In the genomic region with DNA sequence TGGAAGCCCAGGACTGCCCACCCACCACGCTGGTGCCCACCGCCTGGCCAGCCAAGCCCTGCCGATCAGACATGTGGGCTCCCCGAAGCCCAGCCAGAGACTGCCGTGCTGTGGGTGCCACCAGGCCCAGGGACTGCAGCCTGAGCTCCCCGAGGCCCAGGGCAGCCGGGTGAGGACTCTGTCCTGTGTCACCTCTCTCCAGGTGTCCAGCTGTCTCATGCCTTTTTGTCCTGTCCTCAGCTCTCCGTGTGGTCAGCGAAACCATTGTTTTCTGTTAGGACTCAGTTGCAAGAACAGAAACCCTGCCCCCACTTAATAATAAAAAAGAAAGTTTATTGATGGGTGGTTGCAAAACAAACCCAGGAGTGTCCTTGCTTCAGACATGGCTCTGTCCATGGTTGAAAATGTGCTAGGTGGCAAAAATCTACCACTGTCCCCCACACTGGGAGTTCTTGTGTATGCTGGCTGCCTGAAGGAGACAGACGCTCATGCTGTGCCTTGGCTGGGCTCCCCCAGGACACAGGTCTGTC, we compare ENCODE assay signal across 16 cellular contexts. TPM values are rescaled to one million over a fixed set of nuclear protein-coding genes. Genes with fewer than 3 reads are reported as not detected.
DNase-seq lines count a peak whose midpoint lies in the region; ATAC-seq, FAIRE-seq and TF ChIP-seq lines count a peak whose summit lies in the region.
"Had no signal": no experiment of that assay in that cellular context is flagged by ENCODE, and none has a peak within 500 bp of the region (broad histone marks: within the 10 kb centered on the region; RNA-seq: fewer than 3 reads in every experiment).

No MANE protein-coding gene starts in this region.

- TF ChIP-seq RAD21 in liver (IDR thresholded peaks at IDR 0.05), result no peak
- TF ChIP-seq RAD21 in HepG2 (CRISPR knock-in tag; IDR thresholded peaks at IDR 0.05), result no peak

- no peak overlapping the region for H2AFZ ChIP-seq in HepG2 (ENCODE audit: low read length)

- POLR2A ChIA-PET in HepG2 (lab: Yijun Ruan, JAX), result no interaction called here
- POLR2A ChIA-PET in naive thymus-derived CD8-positive, alpha-beta T cell (lab: Charles Lee), result interaction anchor here (1.0 to 12.5 kb wide), 6 partner anchors 10 to 65 kb away, joined by 3 to 154 read pairs (median 18); partner anchors contain the start of genes C19orf12 and PLEKHF1

- in situ Hi-C loops in HepG2 (cut with HindIII; ENCODE audit: extremely low pct_ligation_motif_present, low pct_unique_long_range_greater_than_20kb), result no loop called here

- 72% methylated on average over 10 of the region's 10 CpGs for WGBS in liver
- 100% methylated on average over 2 of the region's 10 CpGs for WGBS in HepG2 (ENCODE audit: low lambda C conversion rate)
- WGBS in urinary bladder, result 92% methylated on average over 10 of the region's 10 CpGs

- H3K4me1 ChIP-seq in liver (ENCODE audit: control insufficient read depth in 4 of 4, insufficient read depth in 4 of 4, low read length in 3 of 4), result peaks cover 43 to 84% (median 68%) of the 10 kb centered on the region in 4 donors
- H3K4me1 ChIP-seq in HepG2 (ENCODE audit: insufficient read depth, low read length), result peaks cover 35% of the 10 kb centered on the region
- H3K4me1 ChIP-seq in adipocyte (ENCODE audit: control insufficient read depth, insufficient read depth, low read length), result peaks cover 65% of the 10 kb centered on the region
- no peaks in the 10 kb centered on the region for H3K4me1 ChIP-seq in urinary bladder (ENCODE audit: insufficient read depth)

- no peaks in the 10 kb centered on the region for H3K9me3 Mint-ChIP-seq in naive thymus-derived CD8-positive, alpha-beta T cell
- H3K9me3 Mint-ChIP-seq: CD14-positive monocyte had no signal

- ATAC-seq in HepG2 (no peak), GM19455 (IDR thresholded peaks at IDR 0.05; ENCODE audit: unreplicated experiment) (no peak)
- ATAC-seq in naive thymus-derived CD8-positive, alpha-beta T cell, result no peak

- peak overlapping the region; percentile 61 to 92 (median 82) for H3K27ac Mint-ChIP-seq in naive thymus-derived CD8-positive, alpha-beta T cell
- H3K27ac Mint-ChIP-seq: CD14-positive monocyte had no signal

- H3K4me2 ChIP-seq in HepG2 (ENCODE audit: low read depth, low read length), result no peak overlapping the region

- no peak for TF ChIP-seq CTCF in liver (IDR thresholded peaks at IDR 0.05; ENCODE audit: low read depth, low read length, missing input control)
- no peak for TF ChIP-seq CTCF in HepG2 (CRISPR knock-in tag; IDR thresholded peaks at IDR 0.05)

- H3K36me3 ChIP-seq in liver (ENCODE audit: control insufficient read depth in 4 of 4, insufficient read depth in 3 of 4, low read depth in 1 of 4, low read length in 3 of 4) (peaks cover 2 to 14% (median 10%) of the 10 kb centered on the region in 4 donors), HepG2 (replicated peaks in 1 of 2; ENCODE audit: control insufficient read depth in 1 of 2, insufficient read depth in 2 of 2, low read length in 2 of 2) (peaks cover 0 to 12% of the 10 kb centered on the region in 2 experiments; a peak in 2 of 5 replicates), adipocyte (ENCODE audit: control insufficient read depth, insufficient read depth, low read length, severe bottlenecking) (peaks cover 35% of the 10 kb centered on the region), urinary bladder (ENCODE audit: insufficient read depth) (no peaks in the 10 kb centered on the region)

- no TSS peak for BruUV-seq in HepG2 (replicated peaks; lab: Mats Ljungman, UMichigan)

- H3K9ac ChIP-seq in liver (ENCODE audit: low read depth in 1 of 2, low read length in 2 of 2), result no peak overlapping the region
- H3K9ac ChIP-seq in HepG2 (ENCODE audit: insufficient read depth, low read depth, low read length), result no peak overlapping the region
- peak overlapping the region; percentile 1 for H3K9ac ChIP-seq in adipocyte (ENCODE audit: low read length)

- peaks cover 40 to 92% (median 84%) of the 10 kb centered on the region in 4 donors for H3K4me1 Mint-ChIP-seq in naive thymus-derived CD8-positive, alpha-beta T cell

- no peak for TF ChIP-seq POLR2A in HepG2 (IDR thresholded peaks at IDR 0.05; ENCODE audit: insufficient read depth in 1 of 2, low read depth in 2 of 2, low read length in 2 of 2)

- 0 out of 2 replicates have a peak, but pooled peaks cover 2% of the 10 kb centered on the region for H4K20me1 ChIP-seq in HepG2 (ENCODE audit: insufficient read depth, low read length)

- intact Hi-C loops in HepG2 (cut with micrococcal nuclease; ENCODE audit: unreplicated experiment), result no loop called here

- H3K4me3 Mint-ChIP-seq in naive thymus-derived CD8-positive, alpha-beta T cell, result peak overlapping the region in 6 of 10 donors; percentile 16 to 48 (median 20)
- H3K4me3 Mint-ChIP-seq: CD14-positive monocyte had no signal

- H3K4me3 ChIP-seq in liver (ENCODE audit: low read depth in 1 of 3, low read length in 3 of 3), result no peak overlapping the region
- no peak overlapping the region for H3K4me3 ChIP-seq in HepG2 (replicated peaks in 1 of 3; ENCODE audit: insufficient read depth in 1 of 3, low read depth in 2 of 3, low read length in 3 of 3)
- H3K4me3 ChIP-seq in adipocyte (ENCODE audit: low read length), result no peak overlapping the region
- H3K4me3 ChIP-seq in urinary bladder (ENCODE audit: low read depth, low read length), result no peak overlapping the region

- no peaks in the 10 kb centered on the region for H3K9me3 ChIP-seq in liver (ENCODE audit: control insufficient read depth in 4 of 4, low read length in 3 of 4)
- H3K9me3 ChIP-seq in HepG2 (ENCODE audit: low read length), result no peaks in the 10 kb centered on the region
- no peaks in the 10 kb centered on the region for H3K9me3 ChIP-seq in adipocyte (ENCODE audit: control insufficient read depth, low read length)

- no peak for TF ChIP-seq EP300 in HepG2 (IDR thresholded peaks at IDR 0.05; ENCODE audit: low read depth in 2 of 2, low read length in 2 of 2)
- TF ChIP-seq EP300 in HepG2 (CRISPR knock-in tag; IDR thresholded peaks at IDR 0.05; ENCODE audit: borderline replicate concordance), result no peak

- peak overlapping the region; percentile 52 to 55 for H3K27ac ChIP-seq in liver (ENCODE audit: low read depth in 1 of 2, low read length in 2 of 2)
- no peak overlapping the region for H3K27ac ChIP-seq in HepG2 (ENCODE audit: extremely low read length, insufficient read depth, low read length)
- peak overlapping the region; percentile 11 for H3K27ac ChIP-seq in urinary bladder (ENCODE audit: low read depth)

- CTCF ChIA-PET in HepG2 (lab: Yijun Ruan, JAX; ENCODE audit: low intra/inter-chr PET ratio, low total read pairs), result no interaction called here

- H3K36me3 Mint-ChIP-seq in naive thymus-derived CD8-positive, alpha-beta T cell, result peaks cover 0 to 25% (median 3%) of the 10 kb centered on the region in 3 donors

- H3K79me2 ChIP-seq in HepG2 (ENCODE audit: insufficient read depth, low read length), result no peaks in the 10 kb centered on the region

- H3K27me3 Mint-ChIP-seq in naive thymus-derived CD8-positive, alpha-beta T cell, result no peaks in the 10 kb centered on the region

- FAIRE-seq in HepG2 (lab: Jason Lieb, UNC), result no peak

- H3K27me3 ChIP-seq in liver (ENCODE audit: control insufficient read depth in 4 of 4, insufficient read depth in 4 of 4, low read length in 3 of 4) (no peaks in the 10 kb centered on the region), HepG2 (ENCODE audit: control insufficient read depth in 1 of 2, insufficient read depth in 2 of 2, low read length in 2 of 2) (no peaks in the 10 kb centered on the region), adipocyte (replicated peaks; ENCODE audit: control insufficient read depth, insufficient read depth, low read length) (no peaks in the 10 kb centered on the region)

- no peak for DNase-seq in HepG2 (ENCODE audit: low spot score)
- DNase-seq in adipocyte (ENCODE audit: low read depth), result no peak
- DNase-seq in naive thymus-derived CD8-positive, alpha-beta T cell, result no peak
- DNase-seq in AG20443 (ENCODE audit: low spot score), result no peak
- no peak for DNase-seq in NCI-H524 (lab: John Stamatoyannopoulos, UW)
- DNase-seq: activated CD4-positive, alpha-beta T cell treated with anti-CD3 and anti-CD28 coated beads for 1 hour; IMR-90; kidney glomerular epithelial cell; NCI-H1105; NCI-H2227 treated with DMSO at 0.1 percent for 48 hours; SIG-M5; T-helper 9 cell had no signal

RNA-seq across cellular contexts. Expression of gene PLEKHF1, which starts 9.9 kb away (rescaled TPM):
- total RNA-seq in liver (10 to 100 TPM in 1 of 2 donors, 1 to 10 TPM in 1; 2.9 to 15.1 TPM), HepG2 (2016; rRNA removed; fragmentation: Illumina TruSeq; extraction: Trizol) (3.2 and 3.8 TPM in 2 replicates), urinary bladder (13.4 TPM)
- polyA plus RNA-seq in liver (10 to 100 TPM in 1 of 2 donors, 1 to 10 TPM in 1; 5.0 to 12.8 TPM), HepG2 (2011; rRNA removed) (2.9 TPM in 2 replicates), urinary bladder (30.8 TPM)
- 1.5 TPM in 2 replicates for total RNA-seq in HepG2 (2016; cell fraction: cytosol; rRNA removed; fragmentation: Illumina TruSeq; extraction: Trizol; ENCODE audit: low read depth)
- 3.0 and 4.1 TPM in 2 replicates for total RNA-seq in HepG2 (2016; cell fraction: insoluble cytoplasmic fraction; rRNA removed; fragmentation: Illumina TruSeq; extraction: Trizol)
- total RNA-seq in HepG2 (2016; cell fraction: membrane; rRNA removed; fragmentation: Illumina TruSeq; extraction: Trizol), result 2.6 and 2.8 TPM in 2 replicates
- total RNA-seq in HepG2 (2016; cell fraction: nucleus; rRNA removed; fragmentation: Illumina TruSeq; extraction: Trizol), result 1.9 and 2.3 TPM in 2 replicates
- polyA plus RNA-seq in HepG2 (2011; cell fraction: cytosol; rRNA removed), result 1.7 and 4.1 TPM in 2 replicates
- polyA plus RNA-seq in HepG2 (2011; cell fraction: nucleus; rRNA removed), result 3.9 and 4.0 TPM in 2 replicates
- polyA plus RNA-seq in HepG2 (2012), result 0.71 and 1.4 TPM in 2 replicates
- polyA plus RNA-seq in HepG2 (2016; cell fraction: cytosol; fragmentation: Illumina TruSeq; extraction: Trizol; ENCODE audit: low read depth), result 0.36 and 0.54 TPM in 2 replicates
- 2.4 and 2.7 TPM in 2 replicates for polyA plus RNA-seq in HepG2 (2016; cell fraction: insoluble cytoplasmic fraction; fragmentation: Illumina TruSeq; extraction: Trizol; ENCODE audit: low read depth)
- polyA plus RNA-seq in HepG2 (2016; cell fraction: membrane; fragmentation: Illumina TruSeq; extraction: Trizol; ENCODE audit: low read depth), result 1.1 and 1.4 TPM in 2 replicates
- 2.7 TPM in 2 replicates for polyA plus RNA-seq in HepG2 (2016; cell fraction: nucleus; fragmentation: Illumina TruSeq; extraction: Trizol; ENCODE audit: insufficient read depth, low read depth)
- 2.0 and 6.9 TPM in 2 replicates for polyA minus RNA-seq in HepG2 (2011; rRNA and poly(A)+ RNA removed; ENCODE audit: low replicate concordance)
- 1.5 and 3.6 TPM in 2 replicates for polyA minus RNA-seq in HepG2 (2011; cell fraction: cytosol; rRNA and poly(A)+ RNA removed)
- polyA minus RNA-seq in HepG2 (2011; cell fraction: nucleus; rRNA and poly(A)+ RNA removed), result 2.1 and 3.0 TPM in 2 replicates
- total RNA-seq in naive thymus-derived CD8-positive, alpha-beta T cell, result 10 to 100 TPM; 18.0 to 19.8 TPM
- 10 to 100 TPM in 2 of 3 donors, 1 to 10 TPM in 1; 3.8 to 19.7 (median 15.5) TPM for polyA plus RNA-seq in naive thymus-derived CD8-positive, alpha-beta T cell

RNA-seq across cellular contexts. Expression of gene C19orf12, which starts 39.9 kb away (rescaled TPM):
- total RNA-seq in liver (10 to 100 TPM; 21.2 to 82.8 TPM), HepG2 (2016; rRNA removed; fragmentation: Illumina TruSeq; extraction: Trizol) (34.4 and 34.8 TPM in 2 replicates), urinary bladder (20.8 TPM)
- polyA plus RNA-seq in liver (10 to 100 TPM; 37.6 to 42.6 TPM), HepG2 (2011; rRNA removed) (17.7 and 19.6 TPM in 2 replicates), urinary bladder (26.5 TPM)
- total RNA-seq in HepG2 (2016; cell fraction: cytosol; rRNA removed; fragmentation: Illumina TruSeq; extraction: Trizol; ENCODE audit: low read depth), result 28.6 and 28.9 TPM in 2 replicates
- total RNA-seq in HepG2 (2016; cell fraction: insoluble cytoplasmic fraction; rRNA removed; fragmentation: Illumina TruSeq; extraction: Trizol), result 29.0 and 35.2 TPM in 2 replicates
- total RNA-seq in HepG2 (2016; cell fraction: membrane; rRNA removed; fragmentation: Illumina TruSeq; extraction: Trizol), result 73.3 and 76.2 TPM in 2 replicates
- 17.3 and 21.4 TPM in 2 replicates for total RNA-seq in HepG2 (2016; cell fraction: nucleus; rRNA removed; fragmentation: Illumina TruSeq; extraction: Trizol)
- 18.1 TPM in 2 replicates for polyA plus RNA-seq in HepG2 (2011; cell fraction: cytosol; rRNA removed)
- 13.1 and 14.3 TPM in 2 replicates for polyA plus RNA-seq in HepG2 (2011; cell fraction: nucleus; rRNA removed)
- polyA plus RNA-seq in HepG2 (2012), result 15.9 and 18.6 TPM in 2 replicates
- 37.7 and 38.6 TPM in 2 replicates for polyA plus RNA-seq in HepG2 (2016; cell fraction: cytosol; fragmentation: Illumina TruSeq; extraction: Trizol; ENCODE audit: low read depth)
- 28.6 and 34.2 TPM in 2 replicates for polyA plus RNA-seq in HepG2 (2016; cell fraction: insoluble cytoplasmic fraction; fragmentation: Illumina TruSeq; extraction: Trizol; ENCODE audit: low read depth)
- 64.1 and 65.3 TPM in 2 replicates for polyA plus RNA-seq in HepG2 (2016; cell fraction: membrane; fragmentation: Illumina TruSeq; extraction: Trizol; ENCODE audit: low read depth)
- polyA plus RNA-seq in HepG2 (2016; cell fraction: nucleus; fragmentation: Illumina TruSeq; extraction: Trizol; ENCODE audit: insufficient read depth, low read depth), result 29.3 and 31.8 TPM in 2 replicates
- 5.1 and 12.9 TPM in 2 replicates for polyA minus RNA-seq in HepG2 (2011; rRNA and poly(A)+ RNA removed; ENCODE audit: low replicate concordance)
- polyA minus RNA-seq in HepG2 (2011; cell fraction: cytosol; rRNA and poly(A)+ RNA removed), result 8.3 and 8.7 TPM in 2 replicates
- polyA minus RNA-seq in HepG2 (2011; cell fraction: nucleus; rRNA and poly(A)+ RNA removed), result 6.7 and 10.4 TPM in 2 replicates
- 10 to 100 TPM; 23.2 to 23.8 TPM for total RNA-seq in naive thymus-derived CD8-positive, alpha-beta T cell
- 10 to 100 TPM; 16.7 to 32.3 (median 19.8) TPM for polyA plus RNA-seq in naive thymus-derived CD8-positive, alpha-beta T cell
